12 cellular contexts compared by ENCODE assay signal in genomic region chr2:98483257-98483861, GRCh38. TPM values are rescaled to one million over a fixed set of nuclear protein-coding genes. Genes with fewer than 3 reads are reported as not detected.
DNase-seq lines count a peak whose midpoint lies in the region; ATAC-seq, FAIRE-seq and TF ChIP-seq lines count a peak whose summit lies in the region.
"Had no signal": no experiment of that assay in that cellular context is flagged by ENCODE, and none has a peak within 500 bp of the region (broad histone marks: within the 10 kb centered on the region; RNA-seq: fewer than 3 reads in every experiment).

No MANE protein-coding gene starts in this region.

- H3K9me3 Mint-ChIP-seq in type B pancreatic cell (peaks cover 3% of the 10 kb centered on the region), mesothelial cell of epicardium (no peaks in the 10 kb centered on the region)
- H3K9me3 Mint-ChIP-seq: CD14-positive monocyte had no signal

- H3K4me1 Mint-ChIP-seq in type B pancreatic cell (ENCODE audit: unreplicated experiment) = peaks cover 53% of the 10 kb centered on the region
- peaks cover 55% of the 10 kb centered on the region for H3K4me1 Mint-ChIP-seq in mesothelial cell of epicardium

- TF ChIP-seq CTCF in VCaP (conservative IDR thresholded peaks at IDR 0.05) (no peak), type B pancreatic cell (conservative IDR thresholded peaks at IDR 0.05) (no peak), mesothelial cell of epicardium (IDR thresholded peaks at IDR 0.05; ENCODE audit: unreplicated experiment) (no peak), D721Med (IDR thresholded peaks at IDR 0.05; ENCODE audit: insufficient read depth, missing control alignments) (no peak)

- FAIRE-seq in D721Med (lab: Jason Lieb, UNC) = no peak
- FAIRE-seq: colon had no signal

- DNase-seq in activated effector memory CD4-positive, alpha-beta T cell treated with anti-CD3 and anti-CD28 coated beads, Interleukin-2, amount 50 U/mL, for 16 hours = peak; percentile 66
- no peak for DNase-seq in activated effector memory CD4-positive, alpha-beta T cell treated with Interleukin-2 at 50 U/mL for 16 hours
- no peak for DNase-seq in type B pancreatic cell (ENCODE audit: extremely low spot score, unreplicated experiment)
- no peak for DNase-seq in mesothelial cell of epicardium (ENCODE audit: low spot score in 2 of 2, unreplicated experiment in 2 of 2)
- no peak for DNase-seq in NCI-H1092 (lab: John Stamatoyannopoulos, UW)
- no peak for DNase-seq in D721Med (ENCODE audit: insufficient read length, low spot score)
- DNase-seq: nucleus accumbens had no signal

- H3K27me3 Mint-ChIP-seq in type B pancreatic cell (no peaks in the 10 kb centered on the region), mesothelial cell of epicardium (ENCODE audit: low read depth) (no peaks in the 10 kb centered on the region)

- peak overlapping the region; percentile 22 for H3K4me3 Mint-ChIP-seq in type B pancreatic cell
- no peak overlapping the region for H3K4me3 Mint-ChIP-seq in mesothelial cell of epicardium
- H3K4me3 Mint-ChIP-seq: CD14-positive monocyte had no signal

- ATAC-seq in HG02938 (IDR thresholded peaks at IDR 0.05; ENCODE audit: unreplicated experiment) = peak; percentile 65
- ATAC-seq: Panc1 had no signal

- H3K27ac Mint-ChIP-seq in type B pancreatic cell (peak overlapping the region; percentile 89), mesothelial cell of epicardium (no peak overlapping the region)

- peak overlapping the region; percentile 75 for H3K27ac ChIP-seq in VCaP

- H3K36me3 Mint-ChIP-seq in type B pancreatic cell (no peaks in the 10 kb centered on the region), mesothelial cell of epicardium (no peaks in the 10 kb centered on the region)

RNA-seq across cellular contexts. Expression of gene INPP4A, which starts 38.7 kb away (rescaled TPM):
- total RNA-seq in type B pancreatic cell (ENCODE audit: low replicate concordance) (29.5 and 37.6 TPM in 2 replicates), mesothelial cell of epicardium (37.3 to 40.7 TPM (median 37.3 TPM) in 3 replicates)
